12 cellular contexts compared by ENCODE assay signal in the genomic region with DNA sequence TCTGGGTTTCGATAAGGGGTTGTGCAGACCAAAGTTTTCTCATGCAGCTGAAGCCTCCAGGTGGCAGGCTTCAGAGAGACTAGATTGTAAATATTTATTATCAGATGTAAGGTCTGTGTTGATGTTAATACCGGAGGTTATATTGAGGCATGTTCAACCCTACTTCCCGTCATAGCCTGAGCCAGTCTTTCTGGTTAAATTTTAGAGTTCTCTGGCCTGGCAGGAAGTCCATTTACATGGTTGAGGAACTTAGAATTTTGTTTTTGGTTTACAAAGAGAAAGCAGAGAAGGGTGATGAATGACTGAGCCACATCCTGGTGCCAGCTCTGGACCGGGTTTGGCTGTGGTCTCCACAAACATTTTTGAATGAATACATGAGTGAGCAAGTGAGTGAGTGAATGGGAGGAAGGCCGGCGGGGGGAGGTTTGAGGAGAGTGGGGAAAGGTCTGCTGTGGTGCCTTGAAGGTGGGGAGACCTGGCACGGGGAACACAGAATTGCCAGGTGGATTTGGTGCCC.
DNase-seq lines count a peak whose midpoint lies in the region; ATAC-seq and TF ChIP-seq lines count a peak whose summit lies in the region.
"Had no signal": no experiment of that assay in that cellular context is flagged by ENCODE, and none has a peak within 500 bp of the region (broad histone marks: within the 10 kb centered on the region; RNA-seq: fewer than 3 reads in every experiment).

No MANE protein-coding gene starts in this region.

- no peaks in the 10 kb centered on the region for H3K27me3 Mint-ChIP-seq in activated naive CD4-positive, alpha-beta T cell treated with anti-CD3 and anti-CD28 coated beads, Interleukin-2, amount 50 U/mL, for 24 hours
- H3K27me3 Mint-ChIP-seq in activated naive CD4-positive, alpha-beta T cell treated with anti-CD3 and anti-CD28 coated beads for 36 hours (ENCODE audit: low read depth) = no peaks in the 10 kb centered on the region
- H3K27me3 Mint-ChIP-seq in Caco-2 (ENCODE audit: insufficient read depth, unreplicated experiment) = no peaks in the 10 kb centered on the region

- CTCF ChIA-PET in activated naive CD4-positive, alpha-beta T cell treated with anti-CD3 and anti-CD28 coated beads for 36 hours (lab: Charles Lee) = no interaction called here
- CTCF ChIA-PET in Caco-2 (lab: Charles Lee) = interaction anchor here (0.7 kb wide), 1 partner anchor 53 kb away, joined by 3 read pairs; no protein-coding TSS in a partner anchor

- intact Hi-C loops in activated naive CD4-positive, alpha-beta T cell treated with anti-CD3 and anti-CD28 coated beads for 36 hours (cut with micrococcal nuclease) = no loop called here
- intact Hi-C loops in Caco-2 (cut with micrococcal nuclease; ENCODE audit: unreplicated experiment) = no loop called here

- peak overlapping the region; percentile 6 for H3K27ac Mint-ChIP-seq in activated naive CD4-positive, alpha-beta T cell treated with anti-CD3 and anti-CD28 coated beads, Interleukin-2, amount 50 U/mL, for 24 hours
- H3K27ac Mint-ChIP-seq in activated naive CD4-positive, alpha-beta T cell treated with anti-CD3 and anti-CD28 coated beads for 36 hours = no peak overlapping the region
- peak overlapping the region; percentile 41 for H3K27ac Mint-ChIP-seq in stimulated activated effector memory CD8-positive, alpha-beta T cell treated with anti-CD3 and anti-CD28 coated beads, Interleukin-12 subunit alpha, Interleukin-12 subunit beta, amount 100 ng/mL, for 72 hours
- H3K27ac Mint-ChIP-seq in Caco-2 (ENCODE audit: unreplicated experiment) = no peak overlapping the region
- H3K27ac Mint-ChIP-seq: activated T-helper 1 cell treated with anti-CD3 and anti-CD28 coated beads, Interleukin-12 subunit alpha, Interleukin-12 subunit beta, Interleukin-2, Interleukin-4 antibody, amounts not matched to agents 30 ng/mL and 10 ng/mL and 1 ng/mL, durations not matched to agents 14 hours and 24 hours and 36 hours had no signal

- POLR2A ChIA-PET in Caco-2 (lab: Charles Lee) = no interaction called here

- H3K27me3 ChIP-seq in Caco-2 (replicated peaks; ENCODE audit: control insufficient read depth, insufficient read depth, low read length) = no peaks in the 10 kb centered on the region

- BruUV-seq in Caco-2 (replicated peaks; lab: Mats Ljungman, UMichigan) = no TSS peak

- H3K4me3 ChIP-seq in LNCaP clone FGC (ENCODE audit: low read depth, low read length) = no peak overlapping the region
- no peak overlapping the region for H3K4me3 ChIP-seq in Caco-2 (ENCODE audit: low read depth, low read length)

- H3K36me3 Mint-ChIP-seq in activated naive CD4-positive, alpha-beta T cell treated with anti-CD3 and anti-CD28 coated beads, Interleukin-2, amount 50 U/mL, for 24 hours = peaks cover 5% of the 10 kb centered on the region
- peaks cover 1% of the 10 kb centered on the region for H3K36me3 Mint-ChIP-seq in activated naive CD4-positive, alpha-beta T cell treated with anti-CD3 and anti-CD28 coated beads for 36 hours (ENCODE audit: low read depth)
- H3K36me3 Mint-ChIP-seq in stimulated activated effector memory CD8-positive, alpha-beta T cell treated with anti-CD3 and anti-CD28 coated beads, Interleukin-12 subunit alpha, Interleukin-12 subunit beta, amount 100 ng/mL, for 72 hours = no peaks in the 10 kb centered on the region
- H3K36me3 Mint-ChIP-seq in Caco-2 (ENCODE audit: insufficient read depth, unreplicated experiment) = peaks cover 6% of the 10 kb centered on the region

- no peak overlapping the region for H3K4me3 Mint-ChIP-seq in activated naive CD4-positive, alpha-beta T cell treated with anti-CD3 and anti-CD28 coated beads, Interleukin-2, amount 50 U/mL, for 24 hours
- no peak overlapping the region for H3K4me3 Mint-ChIP-seq in activated naive CD4-positive, alpha-beta T cell treated with anti-CD3 and anti-CD28 coated beads for 36 hours
- no peak overlapping the region for H3K4me3 Mint-ChIP-seq in stimulated activated effector memory CD8-positive, alpha-beta T cell treated with anti-CD3 and anti-CD28 coated beads, Interleukin-12 subunit alpha, Interleukin-12 subunit beta, amount 100 ng/mL, for 72 hours
- H3K4me3 Mint-ChIP-seq in Caco-2 (ENCODE audit: unreplicated experiment) = no peak overlapping the region
- H3K4me3 Mint-ChIP-seq: activated T-helper 1 cell treated with anti-CD3 and anti-CD28 coated beads, Interleukin-12 subunit alpha, Interleukin-12 subunit beta, Interleukin-2, Interleukin-4 antibody, amounts not matched to agents 30 ng/mL and 10 ng/mL and 1 ng/mL, durations not matched to agents 14 hours and 24 hours and 36 hours had no signal

- DNase-seq in activated naive CD4-positive, alpha-beta T cell treated with anti-CD3 and anti-CD28 coated beads for 36 hours = no peak
- DNase-seq in LNCaP clone FGC (ENCODE audit: low read depth) = no peak
- peak; percentile 38 for DNase-seq in dermis blood vessel endothelial cell
- no peak for DNase-seq in stimulated activated effector memory CD8-positive, alpha-beta T cell treated with anti-CD3 and anti-CD28 coated beads, Interleukin-12 subunit alpha, Interleukin-12 subunit beta, amount 100 ng/mL, for 72 hours (ENCODE audit: low spot score in 2 of 2)
- no peak for DNase-seq in Caco-2
- DNase-seq in superior temporal gyrus (ENCODE audit: extremely low spot score) = no peak
- DNase-seq in GM03348 (ENCODE audit: low spot score) = no peak
- DNase-seq: AML-193; NCI-H187 treated with DMSO at 0.1 percent for 48 hours; stimulated activated CD4-positive, alpha-beta T cell treated with anti-CD3 and anti-CD28 coated beads, Interleukin-2, amount 100 ng/mL, for 48 hours had no signal

- H3K9me3 Mint-ChIP-seq in activated naive CD4-positive, alpha-beta T cell treated with anti-CD3 and anti-CD28 coated beads, Interleukin-2, amount 50 U/mL, for 24 hours = no peaks in the 10 kb centered on the region
- H3K9me3 Mint-ChIP-seq in activated naive CD4-positive, alpha-beta T cell treated with anti-CD3 and anti-CD28 coated beads for 36 hours = no peaks in the 10 kb centered on the region
- no peaks in the 10 kb centered on the region for H3K9me3 Mint-ChIP-seq in stimulated activated effector memory CD8-positive, alpha-beta T cell treated with anti-CD3 and anti-CD28 coated beads, Interleukin-12 subunit alpha, Interleukin-12 subunit beta, amount 100 ng/mL, for 72 hours
- no peaks in the 10 kb centered on the region for H3K9me3 Mint-ChIP-seq in Caco-2 (ENCODE audit: unreplicated experiment)
- H3K9me3 Mint-ChIP-seq: activated T-helper 1 cell treated with anti-CD3 and anti-CD28 coated beads, Interleukin-12 subunit alpha, Interleukin-12 subunit beta, Interleukin-2, Interleukin-4 antibody, amounts not matched to agents 30 ng/mL and 10 ng/mL and 1 ng/mL, durations not matched to agents 14 hours and 24 hours and 36 hours had no signal

- H3K36me3 ChIP-seq in Caco-2 (ENCODE audit: control insufficient read depth, insufficient read depth, low read length) = no peaks in the 10 kb centered on the region

- no peaks in the 10 kb centered on the region for H3K9me3 ChIP-seq in Caco-2

- peaks cover 22% of the 10 kb centered on the region for H3K4me1 Mint-ChIP-seq in activated naive CD4-positive, alpha-beta T cell treated with anti-CD3 and anti-CD28 coated beads, Interleukin-2, amount 50 U/mL, for 24 hours
- H3K4me1 Mint-ChIP-seq in activated naive CD4-positive, alpha-beta T cell treated with anti-CD3 and anti-CD28 coated beads for 36 hours (ENCODE audit: low read depth) = peaks cover 12% of the 10 kb centered on the region
- H3K4me1 Mint-ChIP-seq in stimulated activated effector memory CD8-positive, alpha-beta T cell treated with anti-CD3 and anti-CD28 coated beads, Interleukin-12 subunit alpha, Interleukin-12 subunit beta, amount 100 ng/mL, for 72 hours = peaks cover 26% of the 10 kb centered on the region
- peaks cover 16% of the 10 kb centered on the region for H3K4me1 Mint-ChIP-seq in Caco-2 (ENCODE audit: low read depth, unreplicated experiment)

- TF ChIP-seq CTCF in LNCaP clone FGC (IDR thresholded peaks at IDR 0.05; ENCODE audit: control insufficient read depth, extremely low read depth, insufficient read depth) (peak; percentile 47; the same call in 1 of the 2 replicates), Caco-2 (IDR thresholded peaks at IDR 0.05; ENCODE audit: insufficient read depth in 1 of 2, low read depth in 1 of 2, low read length in 1 of 2, severe bottlenecking in 1 of 2, unreplicated experiment in 1 of 2) (no peak)

- peak; percentile 51 for ATAC-seq in stimulated activated effector memory CD8-positive, alpha-beta T cell treated with anti-CD3 and anti-CD28 coated beads, Interleukin-12 subunit alpha, Interleukin-12 subunit beta, amount 100 ng/mL, for 72 hours

- peaks cover 28% of the 10 kb centered on the region for H3K4me1 ChIP-seq in Caco-2

Comparison
In these comparisons a context has a peak if more than half of its experiments do, and no peak if none do; other contexts are left out.
1. H3K27ac Mint-ChIP-seq: peak in activated naive CD4-positive, alpha-beta T cell treated with anti-CD3 and anti-CD28 coated beads, Interleukin-2, amount 50 U/mL, for 24 hours (single experiment) and stimulated activated effector memory CD8-positive, alpha-beta T cell treated with anti-CD3 and anti-CD28 coated beads, Interleukin-12 subunit alpha, Interleukin-12 subunit beta, amount 100 ng/mL, for 72 hours (single experiment); none in activated naive CD4-positive, alpha-beta T cell treated with anti-CD3 and anti-CD28 coated beads for 36 hours (single experiment) and Caco-2 (single experiment).